ENCODE assay signal across 19 cellular contexts in genomic region chr2:64023485-64024258, GRCh38. TPM values are rescaled to one million over a fixed set of nuclear protein-coding genes. Genes with fewer than 3 reads are reported as not detected.
DNase-seq lines count a peak whose midpoint lies in the region; ATAC-seq, FAIRE-seq and TF ChIP-seq lines count a peak whose summit lies in the region.
"Had no signal": no experiment of that assay in that cellular context is flagged by ENCODE, and none has a peak within 500 bp of the region (broad histone marks: within the 10 kb centered on the region; RNA-seq: fewer than 3 reads in every experiment).

No MANE protein-coding gene starts in this region.

- H3K27me3 ChIP-seq in HCT116 (ENCODE audit: insufficient read depth, low read length) (no peaks in the 10 kb centered on the region), Panc1 (ENCODE audit: control insufficient read depth, insufficient read depth, low read length) (peaks cover 2% of the 10 kb centered on the region; the same call in 1 of the 2 replicates), HepG2 (ENCODE audit: control insufficient read depth in 1 of 2, insufficient read depth in 2 of 2, low read length in 2 of 2) (no peaks in the 10 kb centered on the region)
- H3K27me3 ChIP-seq: ovary had no signal

- CTCF ChIA-PET in HCT116 (lab: Charles Lee): no interaction called here
- CTCF ChIA-PET in Panc1 (lab: Charles Lee): no interaction called here
- CTCF ChIA-PET in HepG2 (lab: Yijun Ruan, JAX; ENCODE audit: low intra/inter-chr PET ratio, low total read pairs): no interaction called here
- CTCF ChIA-PET in activated naive CD4-positive, alpha-beta T cell treated with anti-CD3 and anti-CD28 coated beads for 36 hours (lab: Charles Lee): interaction anchor here (1.0 to 3.0 kb wide), 3 partner anchors 13 to 304 kb away, joined by 3 to 13 read pairs (median 3); no protein-coding TSS in a partner anchor

- H3K27ac Mint-ChIP-seq in activated T-cell treated with anti-CD3 and anti-CD28 coated beads, Interleukin-2, amount 50 U/mL, for 72 hours: no peak overlapping the region
- H3K27ac Mint-ChIP-seq in activated naive CD4-positive, alpha-beta T cell treated with anti-CD3 and anti-CD28 coated beads for 36 hours: no peak overlapping the region
- H3K27ac Mint-ChIP-seq: activated naive CD4-positive, alpha-beta T cell treated with anti-CD3 and anti-CD28 coated beads, Interleukin-2, amount 10 ng/mL, durations not matched to agents 7 days and 5 days had no signal

- H3K79me2 ChIP-seq in HCT116 (ENCODE audit: insufficient read depth, low read length) (peaks cover under 1% of the 10 kb centered on the region; the same call in 1 of the 2 replicates), HepG2 (ENCODE audit: insufficient read depth, low read length) (peaks cover 18% of the 10 kb centered on the region)

- H3K4me3 ChIP-seq in GM12865 (ENCODE audit: low read depth, low read length): no peak overlapping the region
- no peak overlapping the region for H3K4me3 ChIP-seq in HCT116 (replicated peaks in 1 of 2; ENCODE audit: low read depth in 1 of 2, low read length in 2 of 2)
- no peak overlapping the region for H3K4me3 ChIP-seq in Panc1 (ENCODE audit: low read depth in 2 of 2, low read length in 2 of 2)
- H3K4me3 ChIP-seq in HepG2 (replicated peaks in 1 of 3; ENCODE audit: insufficient read depth in 1 of 3, low read depth in 2 of 3, low read length in 3 of 3): peak overlapping the region; percentile 27 to 59 (median 33)
- H3K4me3 ChIP-seq: left ventricle myocardium inferior, ovary, skin epidermis, thoracic aorta had no signal

- no peaks in the 10 kb centered on the region for H3K9me3 Mint-ChIP-seq in activated T-cell treated with anti-CD3 and anti-CD28 coated beads, Interleukin-2, amount 50 U/mL, for 72 hours
- no peaks in the 10 kb centered on the region for H3K9me3 Mint-ChIP-seq in activated naive CD4-positive, alpha-beta T cell treated with anti-CD3 and anti-CD28 coated beads for 36 hours
- H3K9me3 Mint-ChIP-seq: activated naive CD4-positive, alpha-beta T cell treated with anti-CD3 and anti-CD28 coated beads, Interleukin-2, amount 10 ng/mL, durations not matched to agents 7 days and 5 days had no signal

- H2AFZ ChIP-seq in HCT116 (ENCODE audit: low read depth, low read length, poor library complexity, severe bottlenecking) (no peak overlapping the region), HepG2 (ENCODE audit: low read length) (peak overlapping the region; percentile 90)

- H3K9me2 ChIP-seq in HCT116 (ENCODE audit: insufficient read depth): no peaks in the 10 kb centered on the region

- TF ChIP-seq POLR2A in HCT116 (IDR thresholded peaks at IDR 0.05; ENCODE audit: borderline replicate concordance, extremely low read depth, insufficient read depth, insufficient read length) (no peak), HepG2 (IDR thresholded peaks at IDR 0.05; ENCODE audit: insufficient read depth in 1 of 2, low read depth in 2 of 2, low read length in 2 of 2) (no peak)

- TF ChIP-seq CTCF in GM12865 (IDR thresholded peaks at IDR 0.05; ENCODE audit: insufficient read depth, low read depth, low read length, missing control alignments): no peak
- no peak for TF ChIP-seq CTCF in HCT116 (IDR thresholded peaks at IDR 0.05 in 2 of 3, conservative IDR thresholded peaks at IDR 0.05 in 1 of 3; ENCODE audit: borderline replicate concordance in 1 of 3, insufficient read depth in 1 of 3, low read depth in 2 of 3, low read length in 2 of 3)
- 0 out of 2 replicates have a peak, but pooled peaks have one; percentile 6 for TF ChIP-seq CTCF in Panc1 (IDR thresholded peaks at IDR 0.05)
- peak; percentile 36 for TF ChIP-seq CTCF in HepG2 (CRISPR knock-in tag; IDR thresholded peaks at IDR 0.05)

- H3K9me3 ChIP-seq in HCT116 (ENCODE audit: control insufficient read depth in 1 of 2, insufficient read depth in 1 of 2, low read depth in 1 of 2, low read length in 2 of 2): no peaks in the 10 kb centered on the region
- no peaks in the 10 kb centered on the region for H3K9me3 ChIP-seq in Panc1 (ENCODE audit: control insufficient read depth, insufficient read depth, low read depth, low read length)
- no peaks in the 10 kb centered on the region for H3K9me3 ChIP-seq in HepG2 (ENCODE audit: low read length)
- H3K9me3 ChIP-seq: left ventricle myocardium inferior, ovary, thoracic aorta had no signal

- intact Hi-C loops in HCT116 (cut with micrococcal nuclease) (no loop called here), Panc1 (cut with micrococcal nuclease; ENCODE audit: unreplicated experiment) (no loop called here), HepG2 (cut with micrococcal nuclease; ENCODE audit: unreplicated experiment) (loop anchor here (2.0 to 5.0 kb wide), 3 partner anchors 39 to 119 kb away; partner anchors contain the start of gene PELI1)
- intact Hi-C loops in activated naive CD4-positive, alpha-beta T cell treated with anti-CD3 and anti-CD28 coated beads for 36 hours (cut with micrococcal nuclease): no loop called here

- H3K36me3 Mint-ChIP-seq in activated T-cell treated with anti-CD3 and anti-CD28 coated beads, Interleukin-2, amount 50 U/mL, for 72 hours (ENCODE audit: insufficient read depth in 2 of 2): peaks cover 2 to 3% of the 10 kb centered on the region in 2 donors
- H3K36me3 Mint-ChIP-seq in activated naive CD4-positive, alpha-beta T cell treated with anti-CD3 and anti-CD28 coated beads for 36 hours (ENCODE audit: low read depth): no peaks in the 10 kb centered on the region

- DNase-seq in GM12865 (ENCODE audit: low read depth): peak; percentile 27
- no peak for DNase-seq in HCT116 (ENCODE audit: low read depth, low spot score)
- no peak for DNase-seq in Panc1 (ENCODE audit: low read depth, low spot score)
- peak; percentile 72 for DNase-seq in HepG2 (ENCODE audit: low spot score)
- DNase-seq in COLO829 (ENCODE audit: low spot score): no peak
- DNase-seq in activated T-cell treated with anti-CD3 and anti-CD28 coated beads, Interleukin-2, amount 50 U/mL, for 72 hours: no peak
- DNase-seq in hypothalamus (lab: John Stamatoyannopoulos, UW): no peak
- no peak for DNase-seq in activated naive CD4-positive, alpha-beta T cell treated with anti-CD3 and anti-CD28 coated beads for 36 hours
- DNase-seq: activated CD4-positive, alpha-beta T cell treated with anti-CD3 and anti-CD28 coated beads, Interleukin-2, amount 50 U/mL, for 1 hour; activated naive CD4-positive, alpha-beta T cell treated with anti-CD3 and anti-CD28 coated beads, Interleukin-2, amount 10 ng/mL, durations not matched to agents 7 days and 5 days; activated T-cell treated with anti-CD3 and anti-CD28 coated beads for 4 hours; KG1; left ventricle myocardium inferior; NCI-H1694; NCI-H446; ovary had no signal

- no peak overlapping the region for H3K4me2 ChIP-seq in HCT116 (ENCODE audit: low read length)
- H3K4me2 ChIP-seq in HepG2 (ENCODE audit: low read depth, low read length): peak overlapping the region; percentile 97

- BruUV-seq in HCT116 (replicated peaks; lab: Mats Ljungman, UMichigan) (no TSS peak), Panc1 (replicated peaks; lab: Mats Ljungman, UMichigan) (no TSS peak), HepG2 (replicated peaks; lab: Mats Ljungman, UMichigan) (TSS peak; percentile 37)

- H3K27ac ChIP-seq in HCT116 (ENCODE audit: low read depth, low read length) (no peak overlapping the region), Panc1 (ENCODE audit: low read length) (no peak overlapping the region), HepG2 (ENCODE audit: extremely low read length, insufficient read depth, low read length) (peak overlapping the region; percentile 93)
- H3K27ac ChIP-seq: left ventricle myocardium inferior, ovary, skin epidermis, thoracic aorta had no signal

- peaks cover 36% of the 10 kb centered on the region for H3K4me1 Mint-ChIP-seq in activated T-cell treated with anti-CD3 and anti-CD28 coated beads, Interleukin-2, amount 50 U/mL, for 72 hours (ENCODE audit: low read depth)
- H3K4me1 Mint-ChIP-seq in activated naive CD4-positive, alpha-beta T cell treated with anti-CD3 and anti-CD28 coated beads for 36 hours (ENCODE audit: low read depth): peaks cover 37% of the 10 kb centered on the region

- 24% methylated on average over 4 of the region's 4 CpGs for WGBS in HepG2 (ENCODE audit: low lambda C conversion rate)

- RAD21 ChIA-PET in HCT116 (lab: Charles Lee; ENCODE audit: low non-redundant PET in 1 of 2, low total read pairs in 2 of 2, uncharacterized antibody in 2 of 2, unreplicated experiment in 2 of 2): no interaction called here

- no peak overlapping the region for H3K9ac ChIP-seq in HCT116 (ENCODE audit: low read length)
- H3K9ac ChIP-seq in HepG2 (ENCODE audit: insufficient read depth, low read depth, low read length): peak overlapping the region; percentile 71

- POLR2A ChIA-PET in HCT116 (lab: Charles Lee): no interaction called here
- POLR2A ChIA-PET in Panc1 (lab: Charles Lee): interaction anchor here (0.6 kb wide), 1 partner anchor 182 kb away, joined by 7 read pairs; the partner anchor contains the start of gene UGP2
- POLR2A ChIA-PET in HepG2 (lab: Yijun Ruan, JAX): interaction anchor here (0.7 to 2.1 kb wide), 13 partner anchors 8 to 629 kb away, joined by 3 to 12 read pairs (median 6); no protein-coding TSS in a partner anchor

- 0 out of 2 replicates have a peak, but pooled peaks have one; percentile 14 for TF ChIP-seq RAD21 in HCT116 (IDR thresholded peaks at IDR 0.05; ENCODE audit: low read depth)
- peak; percentile 39; the same call in 1 of the 2 replicates for TF ChIP-seq RAD21 in HepG2 (CRISPR knock-in tag; IDR thresholded peaks at IDR 0.05)

- no peaks in the 10 kb centered on the region for H3K27me3 Mint-ChIP-seq in activated T-cell treated with anti-CD3 and anti-CD28 coated beads, Interleukin-2, amount 50 U/mL, for 72 hours (ENCODE audit: low read depth)
- no peaks in the 10 kb centered on the region for H3K27me3 Mint-ChIP-seq in activated naive CD4-positive, alpha-beta T cell treated with anti-CD3 and anti-CD28 coated beads for 36 hours (ENCODE audit: low read depth)
- H3K27me3 Mint-ChIP-seq: activated naive CD4-positive, alpha-beta T cell treated with anti-CD3 and anti-CD28 coated beads, Interleukin-2, amount 10 ng/mL, durations not matched to agents 7 days and 5 days had no signal

- in situ Hi-C loops in Panc1 (cut with HindIII; ENCODE audit: low pct_unique_long_range_greater_than_20kb, low sequenced_read_pairs): no loop called here
- in situ Hi-C loops in HepG2 (cut with HindIII; ENCODE audit: extremely low pct_ligation_motif_present, low pct_unique_long_range_greater_than_20kb): no loop called here

- no peak for ATAC-seq in HCT116
- ATAC-seq in Panc1: no peak
- peak; percentile 71 for ATAC-seq in HepG2
- no peak for ATAC-seq in activated T-cell treated with anti-CD3 and anti-CD28 coated beads, Interleukin-2, amount 50 U/mL, for 72 hours (replicated peaks in 1 of 2)
- ATAC-seq: SK-N-SH treated with all-trans-retinoic acid at 6 μM for 48 hours had no signal

- no peak for FAIRE-seq in HepG2 (lab: Jason Lieb, UNC)

- H3K36me3 ChIP-seq in HCT116 (ENCODE audit: control insufficient read depth in 1 of 2, insufficient read depth in 2 of 2, low read length in 2 of 2) (no peaks in the 10 kb centered on the region), Panc1 (ENCODE audit: control insufficient read depth, insufficient read depth, low read length) (no peaks in the 10 kb centered on the region), HepG2 (replicated peaks in 1 of 2; ENCODE audit: control insufficient read depth in 1 of 2, insufficient read depth in 2 of 2, low read length in 2 of 2) (no peaks in the 10 kb centered on the region)
- H3K36me3 ChIP-seq: left ventricle myocardium inferior, ovary, thoracic aorta had no signal

- TF ChIP-seq EP300 in HepG2 (IDR thresholded peaks at IDR 0.05; ENCODE audit: low read depth in 2 of 2, low read length in 2 of 2): no peak
- TF ChIP-seq EP300 in HepG2 (CRISPR knock-in tag; IDR thresholded peaks at IDR 0.05; ENCODE audit: borderline replicate concordance): no peak

- no peak overlapping the region for H3K4me3 Mint-ChIP-seq in activated T-cell treated with anti-CD3 and anti-CD28 coated beads, Interleukin-2, amount 50 U/mL, for 72 hours
- no peak overlapping the region for H3K4me3 Mint-ChIP-seq in activated naive CD4-positive, alpha-beta T cell treated with anti-CD3 and anti-CD28 coated beads for 36 hours
- H3K4me3 Mint-ChIP-seq: activated naive CD4-positive, alpha-beta T cell treated with anti-CD3 and anti-CD28 coated beads, Interleukin-2, amount 10 ng/mL, durations not matched to agents 7 days and 5 days had no signal

- H4K20me1 ChIP-seq in HCT116 (ENCODE audit: insufficient read depth) (no peaks in the 10 kb centered on the region), HepG2 (ENCODE audit: insufficient read depth, low read length) (no peaks in the 10 kb centered on the region)

- H3K4me1 ChIP-seq in HCT116 (ENCODE audit: control insufficient read depth in 1 of 2, insufficient read depth in 2 of 2, low read length in 2 of 2) (peaks cover 0 to 22% of the 10 kb centered on the region in 2 experiments; a peak in 2 of 4 replicates), Panc1 (ENCODE audit: control insufficient read depth, insufficient read depth, low read length) (peaks cover 10% of the 10 kb centered on the region; the same call in 1 of the 2 replicates), HepG2 (ENCODE audit: insufficient read depth, low read length) (peaks cover 78% of the 10 kb centered on the region)

RNA-seq across cellular contexts. Expression of gene VPS54, which starts 4.4 kb away (rescaled TPM):
- 12.4 TPM for total RNA-seq in HCT116 (2021; ENCODE audit: unreplicated experiment)
- 4.9 and 6.3 TPM in 2 replicates for polyA plus RNA-seq in HCT116 (2012)
- 21.2 TPM for total RNA-seq in Panc1 (2021; ENCODE audit: unreplicated experiment)
- polyA plus RNA-seq in Panc1 (2012; ENCODE audit: insufficient read length): 11.2 TPM
- 64.7 and 75.4 TPM in 2 replicates for total RNA-seq in HepG2 (2016; rRNA removed; fragmentation: Illumina TruSeq; extraction: Trizol)
- total RNA-seq in HepG2 (2016; cell fraction: cytosol; rRNA removed; fragmentation: Illumina TruSeq; extraction: Trizol; ENCODE audit: low read depth): 23.8 and 25.8 TPM in 2 replicates
- 63.0 and 68.2 TPM in 2 replicates for total RNA-seq in HepG2 (2016; cell fraction: insoluble cytoplasmic fraction; rRNA removed; fragmentation: Illumina TruSeq; extraction: Trizol)
- total RNA-seq in HepG2 (2016; cell fraction: membrane; rRNA removed; fragmentation: Illumina TruSeq; extraction: Trizol): 73.0 and 83.1 TPM in 2 replicates
- 56.5 and 65.0 TPM in 2 replicates for total RNA-seq in HepG2 (2016; cell fraction: nucleus; rRNA removed; fragmentation: Illumina TruSeq; extraction: Trizol)
- polyA plus RNA-seq in HepG2 (2011; rRNA removed): 66.7 and 77.5 TPM in 2 replicates
- polyA plus RNA-seq in HepG2 (2011; cell fraction: cytosol; rRNA removed): 24.3 and 39.3 TPM in 2 replicates
- 45.4 and 50.4 TPM in 2 replicates for polyA plus RNA-seq in HepG2 (2011; cell fraction: nucleus; rRNA removed)
- polyA plus RNA-seq in HepG2 (2012): 75.2 and 93.6 TPM in 2 replicates
- 9.0 and 9.6 TPM in 2 replicates for polyA plus RNA-seq in HepG2 (2016; cell fraction: cytosol; fragmentation: Illumina TruSeq; extraction: Trizol; ENCODE audit: low read depth)
- polyA plus RNA-seq in HepG2 (2016; cell fraction: insoluble cytoplasmic fraction; fragmentation: Illumina TruSeq; extraction: Trizol; ENCODE audit: low read depth): 54.6 and 54.7 TPM in 2 replicates
- polyA plus RNA-seq in HepG2 (2016; cell fraction: membrane; fragmentation: Illumina TruSeq; extraction: Trizol; ENCODE audit: low read depth): 35.4 and 35.8 TPM in 2 replicates
- 77.5 and 83.9 TPM in 2 replicates for polyA plus RNA-seq in HepG2 (2016; cell fraction: nucleus; fragmentation: Illumina TruSeq; extraction: Trizol; ENCODE audit: insufficient read depth, low read depth)
- polyA minus RNA-seq in HepG2 (2011; rRNA and poly(A)+ RNA removed; ENCODE audit: low replicate concordance): 7.4 and 30.0 TPM in 2 replicates
- polyA minus RNA-seq in HepG2 (2011; cell fraction: cytosol; rRNA and poly(A)+ RNA removed): 58.1 and 59.1 TPM in 2 replicates
- polyA minus RNA-seq in HepG2 (2011; cell fraction: nucleus; rRNA and poly(A)+ RNA removed): 143 and 153 TPM in 2 replicates
- 10 to 100 TPM; 12.9 to 13.2 TPM for total RNA-seq in activated T-cell treated with anti-CD3 and anti-CD28 coated beads, Interleukin-2, amount 50 U/mL, for 72 hours
- total RNA-seq in activated naive CD4-positive, alpha-beta T cell treated with anti-CD3 and anti-CD28 coated beads for 36 hours: 1 to 10 TPM; 7.0 to 7.7 TPM

Comparison
In these comparisons a context has a peak if more than half of its experiments do, and no peak if none do; other contexts are left out.
1. DNase-seq: peak in GM12865 (single experiment) and HepG2 (single experiment); none in HCT116 (single experiment), Panc1 (single experiment), COLO829 (single experiment), activated T-cell treated with anti-CD3 and anti-CD28 coated beads, Interleukin-2, amount 50 U/mL, for 72 hours (0 of 2), hypothalamus (0 of 51) and activated naive CD4-positive, alpha-beta T cell treated with anti-CD3 and anti-CD28 coated beads for 36 hours (single experiment).
2. H3K4me3 ChIP-seq: peak in HepG2 (3 of 3); none in GM12865 (single experiment), HCT116 (0 of 2) and Panc1 (0 of 2).
3. CTCF ChIP-seq: peak in Panc1 (single experiment) and HepG2 (single experiment); none in GM12865 (single experiment) and HCT116 (0 of 3).